Comparison of ENCODE assay signal across 7 cellular contexts in genomic region chr7:29236649-29237048, GRCh38. TPM values are rescaled to one million over a fixed set of nuclear protein-coding genes. Genes with fewer than 3 reads are reported as not detected.
"Had no signal": no experiment of that assay in that cellular context is flagged by ENCODE, and none has a peak within 500 bp of the region (broad histone marks: within the 10 kb centered on the region; RNA-seq: fewer than 3 reads in every experiment).

No MANE protein-coding gene starts in this region.

- H3K36me3 ChIP-seq: HAP-1 had no signal

- H3K27ac ChIP-seq: GM23248 had no signal

- H3K9ac ChIP-seq: GM23248 had no signal

- H3K9me3 ChIP-seq: HAP-1 had no signal

- DNase-seq: GM23248, GOT3, H7, HFFc6, IMR-90 had no signal

- H3K4me3 ChIP-seq: GM23248, HAP-1 had no signal

- ATAC-seq: HCT116 had no signal

- H2AFZ ChIP-seq: GM23248 had no signal

RNA-seq across cellular contexts. Expression of gene CHN2, which starts 42.1 kb away (rescaled TPM):
- total RNA-seq: HFFc6, IMR-90 had no signal
- polyA plus RNA-seq: IMR-90 had no signal
